Comparison of ENCODE assay signal across 8 cellular contexts in genomic region chr3:53709856-53710674, GRCh38.
DNase-seq lines count a peak whose midpoint lies in the region; ATAC-seq and TF ChIP-seq lines count a peak whose summit lies in the region.

No MANE protein-coding gene starts in this region.

- no peaks in the 10 kb centered on the region for H3K4me1 Mint-ChIP-seq in chondrocyte (ENCODE audit: low read depth)

- ATAC-seq in left colon (peak; percentile 90), GM19023 (IDR thresholded peaks at IDR 0.05; ENCODE audit: unreplicated experiment) (no peak)

- no peak overlapping the region for H3K4me3 Mint-ChIP-seq in chondrocyte (ENCODE audit: unreplicated experiment)

- no peak overlapping the region for H3K27ac Mint-ChIP-seq in chondrocyte (ENCODE audit: unreplicated experiment)

- DNase-seq in G401 (ENCODE audit: low spot score) = peak; percentile 74
- DNase-seq in HFF-Myc (ENCODE audit: extremely low read depth, low read depth) = peak; percentile 27
- DNase-seq in NCI-H2227 (lab: John Stamatoyannopoulos, UW; ENCODE audit: unreplicated experiment) = peak; percentile 77
- DNase-seq in activated CD4-positive, alpha-beta T cell treated with anti-CD3 and anti-CD28 coated beads for 1 hour = peak; percentile 28
- DNase-seq in chondrocyte (ENCODE audit: low spot score) = no peak
- peak; percentile 45 to 67 for DNase-seq in left colon
- DNase-seq in stimulated activated CD4-positive, alpha-beta T cell treated with anti-CD3 and anti-CD28 coated beads, Interleukin-2, amount 100 ng/mL, for 48 hours = peak; percentile 54 to 61

- no peak overlapping the region for H3K4me3 ChIP-seq in HFF-Myc (replicated peaks; ENCODE audit: low read depth, low read length)

- peak; percentile 74 for TF ChIP-seq CTCF in HFF-Myc (IDR thresholded peaks at IDR 0.05; ENCODE audit: low read depth, low read length, missing control alignments)
- peak; percentile 90 for TF ChIP-seq CTCF in chondrocyte (IDR thresholded peaks at IDR 0.05)

- no peaks in the 10 kb centered on the region for H3K36me3 Mint-ChIP-seq in chondrocyte (ENCODE audit: low read depth)

- no peaks in the 10 kb centered on the region for H3K9me3 Mint-ChIP-seq in chondrocyte (ENCODE audit: low read depth)

- in situ Hi-C loops in G401 (cut with HindIII; ENCODE audit: low sequenced_read_pairs) = no loop called here

- intact Hi-C loops in left colon (cut with DNase I, micrococcal nuclease) = loop anchor here in 1 of 2 donors (2.0 to 5.0 kb wide), 2 partner anchors 335 to 413 kb away; no protein-coding TSS in a partner anchor

- peaks cover 5% of the 10 kb centered on the region for H3K27me3 Mint-ChIP-seq in chondrocyte (ENCODE audit: low read depth)
